Comparison of ENCODE assay signal across 15 cellular contexts in genomic region chr7:91344911-91345310, GRCh38.
DNase-seq lines count a peak whose midpoint lies in the region; ATAC-seq and TF ChIP-seq lines count a peak whose summit lies in the region.
"Had no signal": no experiment of that assay in that cellular context is flagged by ENCODE, and none has a peak within 500 bp of the region (broad histone marks: within the 10 kb centered on the region; RNA-seq: fewer than 3 reads in every experiment).

No MANE protein-coding gene starts in this region.

- H2BK15ac ChIP-seq in neuronal stem cell (ENCODE audit: low read length), result no peak overlapping the region

- H3K36me3 Mint-ChIP-seq in WTC11, result no peaks in the 10 kb centered on the region
- H3K36me3 Mint-ChIP-seq: activated naive CD8-positive, alpha-beta T cell treated with anti-CD3 and anti-CD28 coated beads, Interleukin-2, amount 10 ng/mL, durations not matched to agents 7 days and 5 days had no signal

- no peak overlapping the region for H3K4me3 Mint-ChIP-seq in WTC11
- H3K4me3 Mint-ChIP-seq: activated naive CD8-positive, alpha-beta T cell treated with anti-CD3 and anti-CD28 coated beads, Interleukin-2, amount 10 ng/mL, durations not matched to agents 7 days and 5 days had no signal

- no peaks in the 10 kb centered on the region for H3K79me1 ChIP-seq in neuronal stem cell (ENCODE audit: low read depth, low read length)

- peaks cover 3 to 17% of the 10 kb centered on the region in 2 donors for H3K4me1 ChIP-seq in neuronal stem cell (ENCODE audit: control insufficient read depth in 2 of 2, insufficient read depth in 1 of 2, low read depth in 1 of 2, low read length in 2 of 2)

- no peak overlapping the region for H3K4me2 ChIP-seq in neuronal stem cell (ENCODE audit: insufficient read depth, low read length, poor library complexity, severe bottlenecking)

- H3K36me3 ChIP-seq in neuronal stem cell (replicated peaks in 1 of 2; ENCODE audit: control insufficient read depth in 2 of 2, insufficient read depth in 2 of 2, low read length in 2 of 2), result no peaks in the 10 kb centered on the region
- H3K36me3 ChIP-seq: spleen had no signal

- no peak overlapping the region for H2BK120ac ChIP-seq in neuronal stem cell (ENCODE audit: low read depth, low read length)

- WGBS in neuronal stem cell (ENCODE audit: extremely low coverage in 2 of 2, insufficient read length in 2 of 2, insufficient replicate concordance in 1 of 2), 2 donors, result no CpG with 5 or more reads among the region's 5 CpGs

- H3K9me3 ChIP-seq in neuronal stem cell (replicated peaks in 1 of 2; ENCODE audit: control insufficient read depth in 2 of 2, insufficient read depth in 1 of 2, low read depth in 1 of 2, low read length in 2 of 2), result no peaks in the 10 kb centered on the region
- H3K9me3 ChIP-seq: spleen had no signal

- no peak overlapping the region for H3K4me3 ChIP-seq in neuronal stem cell (ENCODE audit: low read length in 2 of 2)
- H3K4me3 ChIP-seq: spleen had no signal

- ATAC-seq in GM19397 (IDR thresholded peaks at IDR 0.05; ENCODE audit: unreplicated experiment), result peak; percentile 85
- peak; percentile 49 for ATAC-seq in HG02943 (IDR thresholded peaks at IDR 0.05; ENCODE audit: low read depth, unreplicated experiment)
- ATAC-seq in GM19455 (IDR thresholded peaks at IDR 0.05; ENCODE audit: unreplicated experiment), result no peak
- ATAC-seq in WTC11, result no peak

- POLR2A ChIA-PET in WTC11 (lab: Charles Lee), result no interaction called here

- no peak for TF ChIP-seq CTCF in WTC11 (IDR thresholded peaks at IDR 0.05)

- no peaks in the 10 kb centered on the region for H3K27me3 ChIP-seq in neuronal stem cell (ENCODE audit: control insufficient read depth in 3 of 3, insufficient read depth in 3 of 3, low read depth in 1 of 3, low read length in 3 of 3)
- H3K27me3 ChIP-seq: spleen had no signal

- no peak overlapping the region for H2BK5ac ChIP-seq in neuronal stem cell (ENCODE audit: low read length)

- no peaks in the 10 kb centered on the region for H3K9me3 Mint-ChIP-seq in WTC11
- H3K9me3 Mint-ChIP-seq: activated naive CD8-positive, alpha-beta T cell treated with anti-CD3 and anti-CD28 coated beads, Interleukin-2, amount 10 ng/mL, durations not matched to agents 7 days and 5 days had no signal

- no peak overlapping the region for H3K14ac ChIP-seq in neuronal stem cell (ENCODE audit: low read length)

- peak; percentile 29 for DNase-seq in DMS79 (lab: John Stamatoyannopoulos, UW)
- DNase-seq in NCI-H526 (lab: John Stamatoyannopoulos, UW), result peak; percentile 93 to 94
- no peak for DNase-seq in activated effector memory CD4-positive, alpha-beta T cell treated with Interleukin-2 at 50 U/mL for 16 hours
- DNase-seq in neuronal stem cell (ENCODE audit: low spot score), result no peak
- DNase-seq in WTC11 (ENCODE audit: low spot score), result no peak
- DNase-seq: ACHN; activated naive CD8-positive, alpha-beta T cell treated with anti-CD3 and anti-CD28 coated beads, Interleukin-2, amount 10 ng/mL, durations not matched to agents 7 days and 5 days; HCEC 1CT; hippocampal formation; Kasumi-1; NCI-H69; spleen had no signal

- no peak overlapping the region for H2AFZ ChIP-seq in neuronal stem cell (ENCODE audit: low read length)

- H3K27ac ChIP-seq in neuronal stem cell (replicated peaks; ENCODE audit: low read length), result no peak overlapping the region
- H3K27ac ChIP-seq: spleen had no signal

- H3K27ac Mint-ChIP-seq in WTC11, result no peak overlapping the region
- H3K27ac Mint-ChIP-seq: activated naive CD8-positive, alpha-beta T cell treated with anti-CD3 and anti-CD28 coated beads, Interleukin-2, amount 10 ng/mL, durations not matched to agents 7 days and 5 days had no signal

- H4K91ac ChIP-seq in neuronal stem cell (ENCODE audit: low read depth, low read length, poor library complexity), result no peak overlapping the region

- H2BK12ac ChIP-seq in neuronal stem cell (ENCODE audit: low read length), result no peak overlapping the region

- H4K8ac ChIP-seq in neuronal stem cell (ENCODE audit: low read depth, low read length), result no peak overlapping the region

- CTCF ChIA-PET in WTC11 (lab: Charles Lee), result interaction anchor here (1.2 kb wide), 1 partner anchor 11 kb away, joined by 4 read pairs; no protein-coding TSS in a partner anchor

- H3K9ac ChIP-seq in neuronal stem cell (ENCODE audit: low read depth, low read length, poor library complexity), result no peak overlapping the region

- no peak overlapping the region for H3K23ac ChIP-seq in neuronal stem cell (ENCODE audit: low read depth, low read length, poor library complexity)

- no peaks in the 10 kb centered on the region for H3K4me1 Mint-ChIP-seq in WTC11
- H3K4me1 Mint-ChIP-seq: activated naive CD8-positive, alpha-beta T cell treated with anti-CD3 and anti-CD28 coated beads, Interleukin-2, amount 10 ng/mL, durations not matched to agents 7 days and 5 days had no signal

- H3K27me3 Mint-ChIP-seq in WTC11 (ENCODE audit: low read depth), result peaks cover 75% of the 10 kb centered on the region
- H3K27me3 Mint-ChIP-seq: activated naive CD8-positive, alpha-beta T cell treated with anti-CD3 and anti-CD28 coated beads, Interleukin-2, amount 10 ng/mL, durations not matched to agents 7 days and 5 days had no signal

- H2AK5ac ChIP-seq in neuronal stem cell (ENCODE audit: low read depth, low read length), result no peak overlapping the region

- no peak overlapping the region for H3K4ac ChIP-seq in neuronal stem cell (ENCODE audit: low read length)

- H3K18ac ChIP-seq in neuronal stem cell (ENCODE audit: low read length), result no peak overlapping the region

TF ChIP-seq in WTC11, 78 proteins besides CTCF, POLR2A, EP300 and RAD21:
- TF ChIP-seq, protein P1, sequence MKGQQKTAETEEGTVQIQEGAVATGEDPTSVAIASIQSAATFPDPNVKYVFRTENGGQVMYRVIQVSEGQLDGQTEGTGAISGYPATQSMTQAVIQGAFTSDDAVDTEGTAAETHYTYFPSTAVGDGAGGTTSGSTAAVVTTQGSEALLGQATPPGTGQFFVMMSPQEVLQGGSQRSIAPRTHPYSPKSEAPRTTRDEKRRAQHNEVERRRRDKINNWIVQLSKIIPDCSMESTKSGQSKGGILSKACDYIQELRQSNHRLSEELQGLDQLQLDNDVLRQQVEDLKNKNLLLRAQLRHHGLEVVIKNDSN (CRISPR knock-in tag; IDR thresholded peaks at IDR 0.05), result no peak
- TF ChIP-seq, protein P2, sequence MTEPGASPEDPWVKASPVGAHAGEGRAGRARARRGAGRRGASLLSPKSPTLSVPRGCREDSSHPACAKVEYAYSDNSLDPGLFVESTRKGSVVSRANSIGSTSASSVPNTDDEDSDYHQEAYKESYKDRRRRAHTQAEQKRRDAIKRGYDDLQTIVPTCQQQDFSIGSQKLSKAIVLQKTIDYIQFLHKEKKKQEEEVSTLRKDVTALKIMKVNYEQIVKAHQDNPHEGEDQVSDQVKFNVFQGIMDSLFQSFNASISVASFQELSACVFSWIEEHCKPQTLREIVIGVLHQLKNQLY (CRISPR knock-in tag; IDR thresholded peaks at IDR 0.05), result no peak
- TF ChIP-seq ATF6 (CRISPR knock-in tag; IDR thresholded peaks at IDR 0.05) (no peak), RELA (CRISPR knock-in tag; IDR thresholded peaks at IDR 0.05; ENCODE audit: borderline replicate concordance) (no peak)
- TF ChIP-seq, protein P3, sequence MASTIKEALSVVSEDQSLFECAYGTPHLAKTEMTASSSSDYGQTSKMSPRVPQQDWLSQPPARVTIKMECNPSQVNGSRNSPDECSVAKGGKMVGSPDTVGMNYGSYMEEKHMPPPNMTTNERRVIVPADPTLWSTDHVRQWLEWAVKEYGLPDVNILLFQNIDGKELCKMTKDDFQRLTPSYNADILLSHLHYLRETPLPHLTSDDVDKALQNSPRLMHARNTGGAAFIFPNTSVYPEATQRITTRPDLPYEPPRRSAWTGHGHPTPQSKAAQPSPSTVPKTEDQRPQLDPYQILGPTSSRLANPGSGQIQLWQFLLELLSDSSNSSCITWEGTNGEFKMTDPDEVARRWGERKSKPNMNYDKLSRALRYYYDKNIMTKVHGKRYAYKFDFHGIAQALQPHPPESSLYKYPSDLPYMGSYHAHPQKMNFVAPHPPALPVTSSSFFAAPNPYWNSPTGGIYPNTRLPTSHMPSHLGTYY (CRISPR knock-in tag; IDR thresholded peaks at IDR 0.05), result no peak
TF ChIP-seq in WTC11: peak in this region for 0.

Comparison
In these comparisons a context has a peak if more than half of its experiments do, and no peak if none do; other contexts are left out.
1. DNase-seq: peak in DMS79 (single experiment) and NCI-H526 (2 of 2); none in activated effector memory CD4-positive, alpha-beta T cell treated with Interleukin-2 at 50 U/mL for 16 hours (single experiment), neuronal stem cell (single experiment) and WTC11 (single experiment).
2. ATAC-seq: peak in GM19397 (single experiment) and HG02943 (single experiment); none in GM19455 (single experiment) and WTC11 (single experiment).